Comparison of ENCODE assay signal across 1 cellular context in the genomic region with DNA sequence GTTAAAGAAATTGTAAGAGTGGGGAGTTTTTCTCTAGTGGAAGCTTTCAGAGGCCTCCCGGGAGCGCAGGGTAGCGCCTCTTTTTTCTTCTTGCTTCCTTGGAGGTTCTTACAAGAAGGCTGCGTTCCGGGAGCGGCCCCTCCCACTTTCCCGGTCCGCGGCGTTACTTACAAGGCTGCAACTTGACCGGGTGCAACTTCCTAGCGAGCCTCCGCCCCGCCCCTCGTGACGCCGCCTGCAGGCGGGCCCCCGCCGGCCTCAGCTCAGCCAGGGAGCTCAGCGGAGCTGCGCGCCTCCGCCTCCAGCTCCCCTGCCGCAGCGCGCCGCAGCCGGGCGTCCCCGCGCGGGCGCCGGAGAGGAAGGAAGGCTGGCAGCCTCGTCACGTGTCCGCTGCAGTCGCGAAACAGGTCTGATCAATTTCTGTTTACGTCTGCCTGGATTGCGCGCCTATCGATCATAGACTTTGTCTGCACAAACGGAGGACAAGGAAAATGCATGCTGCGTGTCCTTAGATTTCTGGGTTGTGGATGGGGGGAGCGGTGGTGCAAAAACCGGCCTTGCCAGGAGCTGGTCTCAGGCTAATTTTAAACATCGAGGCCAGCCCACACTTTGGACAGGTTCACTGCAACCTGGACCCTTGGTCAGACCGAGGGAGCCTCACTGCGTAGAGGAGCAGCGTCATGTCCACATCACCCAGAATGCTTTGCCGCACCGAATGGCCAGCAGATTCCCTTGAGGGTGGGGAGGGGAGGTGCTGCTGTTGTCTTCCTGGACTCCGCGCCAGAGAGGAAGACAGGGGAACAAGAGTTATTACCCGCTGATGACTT.
TF ChIP-seq lines count a peak whose summit lies in the region.

A gene with protein sequence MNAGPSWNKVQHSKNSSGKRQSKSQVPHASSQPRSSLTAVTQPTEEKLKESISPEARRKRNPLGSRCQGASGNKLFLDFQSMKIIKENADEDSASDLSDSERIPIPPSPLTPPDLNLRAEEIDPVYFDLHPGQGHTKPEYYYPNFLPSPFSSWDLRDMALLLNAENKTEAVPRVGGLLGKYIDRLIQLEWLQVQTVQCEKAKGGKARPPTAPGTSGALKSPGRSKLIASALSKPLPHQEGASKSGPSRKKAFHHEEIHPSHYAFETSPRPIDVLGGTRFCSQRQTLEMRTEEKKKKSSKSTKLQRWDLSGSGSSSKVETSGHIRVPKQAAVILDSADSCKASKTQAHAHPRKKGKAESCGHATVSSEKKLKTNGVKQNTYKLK (plus strand): TSS at position 261 of the 827 bp plus-strand sequence. CDS start 3,555 bp downstream, outside the sequence.
A gene with protein sequence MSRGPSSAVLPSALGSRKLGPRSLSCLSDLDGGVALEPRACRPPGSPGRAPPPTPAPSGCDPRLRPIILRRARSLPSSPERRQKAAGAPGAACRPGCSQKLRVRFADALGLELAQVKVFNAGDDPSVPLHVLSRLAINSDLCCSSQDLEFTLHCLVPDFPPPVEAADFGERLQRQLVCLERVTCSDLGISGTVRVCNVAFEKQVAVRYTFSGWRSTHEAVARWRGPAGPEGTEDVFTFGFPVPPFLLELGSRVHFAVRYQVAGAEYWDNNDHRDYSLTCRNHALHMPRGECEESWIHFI (minus strand): TSS at position 177 of the 827 bp plus-strand sequence. CDS start 374 bp downstream, outside the sequence.

TF ChIP-seq in HepG2, 621 proteins besides CTCF, POLR2A, EP300 and RAD21 (continues in another document):
- TF ChIP-seq HDAC2 (CRISPR knock-in tag; IDR thresholded peaks at IDR 0.05) (peak; percentile 86), FOXC1 (CRISPR knock-in tag; IDR thresholded peaks at IDR 0.05; ENCODE audit: borderline replicate concordance) (peak; percentile 93), RARG (CRISPR knock-in tag; IDR thresholded peaks at IDR 0.05; ENCODE audit: low read depth) (no peak; the same call in 1 of the 2 replicates), ZNF431 (CRISPR knock-in tag; IDR thresholded peaks at IDR 0.05; ENCODE audit: borderline replicate concordance, low read depth) (peak; percentile 96), CENPX (CRISPR knock-in tag; IDR thresholded peaks at IDR 0.05) (no peak), JUNB (CRISPR knock-in tag; IDR thresholded peaks at IDR 0.05; ENCODE audit: borderline replicate concordance) (no peak), ZNF12 (CRISPR knock-in tag; IDR thresholded peaks at IDR 0.05) (0 out of 2 replicates have a peak, but pooled peaks have one; percentile 16), SIX1 (CRISPR knock-in tag; IDR thresholded peaks at IDR 0.05; ENCODE audit: borderline replicate concordance) (no peak; the same call in 1 of the 2 replicates), ZC3H13 (CRISPR knock-in tag; IDR thresholded peaks at IDR 0.05) (peak; percentile 56; the same call in 1 of the 2 replicates), TAF1 (CRISPR knock-in tag; IDR thresholded peaks at IDR 0.05) (peak; percentile 90), ZNF337 (CRISPR knock-in tag; IDR thresholded peaks at IDR 0.05; ENCODE audit: borderline replicate concordance, low read depth) (peak; percentile 97; the same call in 1 of the 2 replicates), CBX1 (IDR thresholded peaks at IDR 0.05; ENCODE audit: low read depth) (peak; percentile 36), SIX4 (CRISPR knock-in tag; IDR thresholded peaks at IDR 0.05) (0 out of 2 replicates have a peak, but pooled peaks have one; percentile 45), ZNF160 (CRISPR knock-in tag; IDR thresholded peaks at IDR 0.05) (0 out of 2 replicates have a peak, but pooled peaks have one; percentile 17), ZNF788 (CRISPR knock-in tag; IDR thresholded peaks at IDR 0.05; ENCODE audit: borderline replicate concordance) (peak; percentile 46; the same call in 1 of the 2 replicates), ZNF614 (CRISPR knock-in tag; IDR thresholded peaks at IDR 0.05; ENCODE audit: borderline replicate concordance) (peak; percentile 19; the same call in 1 of the 2 replicates), CREM (IDR thresholded peaks at IDR 0.05) (peak; percentile 78), CREM (CRISPR knock-in tag; IDR thresholded peaks at IDR 0.05) (no peak; the same call in 1 of the 2 replicates), ZNF451 (CRISPR knock-in tag; IDR thresholded peaks at IDR 0.05) (peak; percentile 83; the same call in 1 of the 2 replicates), ZNF124 (CRISPR knock-in tag; IDR thresholded peaks at IDR 0.05) (peak; percentile 11; the same call in 1 of the 2 replicates), SMARCE1 (IDR thresholded peaks at IDR 0.05; ENCODE audit: borderline replicate concordance) (no peak), ATM (IDR thresholded peaks at IDR 0.05; ENCODE audit: borderline replicate concordance) (no peak), ZNF446 (CRISPR knock-in tag; IDR thresholded peaks at IDR 0.05) (peak; percentile 93), CBX2 (IDR thresholded peaks at IDR 0.05; ENCODE audit: low read depth, low read length) (no peak), CBX2 (CRISPR knock-in tag; IDR thresholded peaks at IDR 0.05; ENCODE audit: low read depth) (0 out of 2 replicates have a peak, but pooled peaks have one; percentile 35), KAT8 (CRISPR knock-in tag; IDR thresholded peaks at IDR 0.05) (peak; percentile 82)
- TF ChIP-seq, protein P1, sequence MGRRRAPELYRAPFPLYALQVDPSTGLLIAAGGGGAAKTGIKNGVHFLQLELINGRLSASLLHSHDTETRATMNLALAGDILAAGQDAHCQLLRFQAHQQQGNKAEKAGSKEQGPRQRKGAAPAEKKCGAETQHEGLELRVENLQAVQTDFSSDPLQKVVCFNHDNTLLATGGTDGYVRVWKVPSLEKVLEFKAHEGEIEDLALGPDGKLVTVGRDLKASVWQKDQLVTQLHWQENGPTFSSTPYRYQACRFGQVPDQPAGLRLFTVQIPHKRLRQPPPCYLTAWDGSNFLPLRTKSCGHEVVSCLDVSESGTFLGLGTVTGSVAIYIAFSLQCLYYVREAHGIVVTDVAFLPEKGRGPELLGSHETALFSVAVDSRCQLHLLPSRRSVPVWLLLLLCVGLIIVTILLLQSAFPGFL (CRISPR knock-in tag; IDR thresholded peaks at IDR 0.05), result no peak
- TF ChIP-seq, protein P2, sequence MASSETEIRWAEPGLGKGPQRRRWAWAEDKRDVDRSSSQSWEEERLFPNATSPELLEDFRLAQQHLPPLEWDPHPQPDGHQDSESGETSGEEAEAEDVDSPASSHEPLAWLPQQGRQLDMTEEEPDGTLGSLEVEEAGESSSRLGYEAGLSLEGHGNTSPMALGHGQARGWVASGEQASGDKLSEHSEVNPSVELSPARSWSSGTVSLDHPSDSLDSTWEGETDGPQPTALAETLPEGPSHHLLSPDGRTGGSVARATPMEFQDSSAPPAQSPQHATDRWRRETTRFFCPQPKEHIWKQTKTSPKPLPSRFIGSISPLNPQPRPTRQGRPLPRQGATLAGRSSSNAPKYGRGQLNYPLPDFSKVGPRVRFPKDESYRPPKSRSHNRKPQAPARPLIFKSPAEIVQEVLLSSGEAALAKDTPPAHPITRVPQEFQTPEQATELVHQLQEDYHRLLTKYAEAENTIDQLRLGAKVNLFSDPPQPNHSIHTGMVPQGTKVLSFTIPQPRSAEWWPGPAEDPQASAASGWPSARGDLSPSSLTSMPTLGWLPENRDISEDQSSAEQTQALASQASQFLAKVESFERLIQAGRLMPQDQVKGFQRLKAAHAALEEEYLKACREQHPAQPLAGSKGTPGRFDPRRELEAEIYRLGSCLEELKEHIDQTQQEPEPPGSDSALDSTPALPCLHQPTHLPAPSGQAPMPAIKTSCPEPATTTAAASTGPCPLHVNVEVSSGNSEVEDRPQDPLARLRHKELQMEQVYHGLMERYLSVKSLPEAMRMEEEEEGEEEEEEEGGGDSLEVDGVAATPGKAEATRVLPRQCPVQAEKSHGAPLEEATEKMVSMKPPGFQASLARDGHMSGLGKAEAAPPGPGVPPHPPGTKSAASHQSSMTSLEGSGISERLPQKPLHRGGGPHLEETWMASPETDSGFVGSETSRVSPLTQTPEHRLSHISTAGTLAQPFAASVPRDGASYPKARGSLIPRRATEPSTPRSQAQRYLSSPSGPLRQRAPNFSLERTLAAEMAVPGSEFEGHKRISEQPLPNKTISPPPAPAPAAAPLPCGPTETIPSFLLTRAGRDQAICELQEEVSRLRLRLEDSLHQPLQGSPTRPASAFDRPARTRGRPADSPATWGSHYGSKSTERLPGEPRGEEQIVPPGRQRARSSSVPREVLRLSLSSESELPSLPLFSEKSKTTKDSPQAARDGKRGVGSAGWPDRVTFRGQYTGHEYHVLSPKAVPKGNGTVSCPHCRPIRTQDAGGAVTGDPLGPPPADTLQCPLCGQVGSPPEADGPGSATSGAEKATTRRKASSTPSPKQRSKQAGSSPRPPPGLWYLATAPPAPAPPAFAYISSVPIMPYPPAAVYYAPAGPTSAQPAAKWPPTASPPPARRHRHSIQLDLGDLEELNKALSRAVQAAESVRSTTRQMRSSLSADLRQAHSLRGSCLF (CRISPR knock-in tag; IDR thresholded peaks at IDR 0.05; ENCODE audit: borderline replicate concordance), result no peak
- TF ChIP-seq, protein P3, sequence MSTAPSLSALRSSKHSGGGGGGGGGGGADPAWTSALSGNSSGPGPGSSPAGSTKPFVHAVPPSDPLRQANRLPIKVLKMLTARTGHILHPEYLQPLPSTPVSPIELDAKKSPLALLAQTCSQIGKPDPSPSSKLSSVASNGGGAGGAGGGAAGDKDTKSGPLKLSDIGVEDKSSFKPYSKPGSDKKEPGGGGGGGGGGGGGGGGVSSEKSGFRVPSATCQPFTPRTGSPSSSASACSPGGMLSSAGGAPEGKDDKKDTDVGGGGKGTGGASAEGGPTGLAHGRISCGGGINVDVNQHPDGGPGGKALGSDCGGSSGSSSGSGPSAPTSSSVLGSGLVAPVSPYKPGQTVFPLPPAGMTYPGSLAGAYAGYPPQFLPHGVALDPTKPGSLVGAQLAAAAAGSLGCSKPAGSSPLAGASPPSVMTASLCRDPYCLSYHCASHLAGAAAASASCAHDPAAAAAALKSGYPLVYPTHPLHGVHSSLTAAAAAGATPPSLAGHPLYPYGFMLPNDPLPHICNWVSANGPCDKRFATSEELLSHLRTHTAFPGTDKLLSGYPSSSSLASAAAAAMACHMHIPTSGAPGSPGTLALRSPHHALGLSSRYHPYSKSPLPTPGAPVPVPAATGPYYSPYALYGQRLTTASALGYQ (CRISPR knock-in tag; IDR thresholded peaks at IDR 0.05), result peak; percentile 27; the same call in 1 of the 2 replicates
- TF ChIP-seq, protein P4, sequence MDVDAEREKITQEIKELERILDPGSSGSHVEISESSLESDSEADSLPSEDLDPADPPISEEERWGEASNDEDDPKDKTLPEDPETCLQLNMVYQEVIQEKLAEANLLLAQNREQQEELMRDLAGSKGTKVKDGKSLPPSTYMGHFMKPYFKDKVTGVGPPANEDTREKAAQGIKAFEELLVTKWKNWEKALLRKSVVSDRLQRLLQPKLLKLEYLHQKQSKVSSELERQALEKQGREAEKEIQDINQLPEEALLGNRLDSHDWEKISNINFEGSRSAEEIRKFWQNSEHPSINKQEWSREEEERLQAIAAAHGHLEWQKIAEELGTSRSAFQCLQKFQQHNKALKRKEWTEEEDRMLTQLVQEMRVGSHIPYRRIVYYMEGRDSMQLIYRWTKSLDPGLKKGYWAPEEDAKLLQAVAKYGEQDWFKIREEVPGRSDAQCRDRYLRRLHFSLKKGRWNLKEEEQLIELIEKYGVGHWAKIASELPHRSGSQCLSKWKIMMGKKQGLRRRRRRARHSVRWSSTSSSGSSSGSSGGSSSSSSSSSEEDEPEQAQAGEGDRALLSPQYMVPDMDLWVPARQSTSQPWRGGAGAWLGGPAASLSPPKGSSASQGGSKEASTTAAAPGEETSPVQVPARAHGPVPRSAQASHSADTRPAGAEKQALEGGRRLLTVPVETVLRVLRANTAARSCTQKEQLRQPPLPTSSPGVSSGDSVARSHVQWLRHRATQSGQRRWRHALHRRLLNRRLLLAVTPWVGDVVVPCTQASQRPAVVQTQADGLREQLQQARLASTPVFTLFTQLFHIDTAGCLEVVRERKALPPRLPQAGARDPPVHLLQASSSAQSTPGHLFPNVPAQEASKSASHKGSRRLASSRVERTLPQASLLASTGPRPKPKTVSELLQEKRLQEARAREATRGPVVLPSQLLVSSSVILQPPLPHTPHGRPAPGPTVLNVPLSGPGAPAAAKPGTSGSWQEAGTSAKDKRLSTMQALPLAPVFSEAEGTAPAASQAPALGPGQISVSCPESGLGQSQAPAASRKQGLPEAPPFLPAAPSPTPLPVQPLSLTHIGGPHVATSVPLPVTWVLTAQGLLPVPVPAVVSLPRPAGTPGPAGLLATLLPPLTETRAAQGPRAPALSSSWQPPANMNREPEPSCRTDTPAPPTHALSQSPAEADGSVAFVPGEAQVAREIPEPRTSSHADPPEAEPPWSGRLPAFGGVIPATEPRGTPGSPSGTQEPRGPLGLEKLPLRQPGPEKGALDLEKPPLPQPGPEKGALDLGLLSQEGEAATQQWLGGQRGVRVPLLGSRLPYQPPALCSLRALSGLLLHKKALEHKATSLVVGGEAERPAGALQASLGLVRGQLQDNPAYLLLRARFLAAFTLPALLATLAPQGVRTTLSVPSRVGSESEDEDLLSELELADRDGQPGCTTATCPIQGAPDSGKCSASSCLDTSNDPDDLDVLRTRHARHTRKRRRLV (CRISPR knock-in tag; IDR thresholded peaks at IDR 0.05), result no peak
- TF ChIP-seq, protein P5, sequence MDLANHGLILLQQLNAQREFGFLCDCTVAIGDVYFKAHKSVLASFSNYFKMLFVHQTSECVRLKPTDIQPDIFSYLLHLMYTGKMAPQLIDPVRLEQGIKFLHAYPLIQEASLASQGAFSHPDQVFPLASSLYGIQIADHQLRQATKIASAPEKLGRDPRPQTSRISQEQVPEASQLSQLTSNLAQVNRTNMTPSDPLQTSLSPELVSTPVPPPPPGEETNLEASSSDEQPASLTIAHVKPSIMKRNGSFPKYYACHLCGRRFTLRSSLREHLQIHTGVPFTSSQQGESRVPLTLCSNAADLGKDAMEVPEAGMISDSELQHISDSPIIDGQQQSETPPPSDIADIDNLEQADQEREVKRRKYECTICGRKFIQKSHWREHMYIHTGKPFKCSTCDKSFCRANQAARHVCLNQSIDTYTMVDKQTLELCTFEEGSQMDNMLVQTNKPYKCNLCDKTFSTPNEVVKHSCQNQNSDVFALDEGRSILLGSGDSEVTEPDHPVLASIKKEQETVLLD (CRISPR knock-in tag; IDR thresholded peaks at IDR 0.05; ENCODE audit: low read depth), result peak; percentile 70
- TF ChIP-seq, protein P6, sequence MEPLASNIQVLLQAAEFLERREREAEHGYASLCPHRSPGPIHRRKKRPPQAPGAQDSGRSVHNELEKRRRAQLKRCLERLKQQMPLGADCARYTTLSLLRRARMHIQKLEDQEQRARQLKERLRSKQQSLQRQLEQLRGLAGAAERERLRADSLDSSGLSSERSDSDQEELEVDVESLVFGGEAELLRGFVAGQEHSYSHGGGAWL (CRISPR knock-in tag; IDR thresholded peaks at IDR 0.05), result peak; percentile 74
- TF ChIP-seq, protein P7, sequence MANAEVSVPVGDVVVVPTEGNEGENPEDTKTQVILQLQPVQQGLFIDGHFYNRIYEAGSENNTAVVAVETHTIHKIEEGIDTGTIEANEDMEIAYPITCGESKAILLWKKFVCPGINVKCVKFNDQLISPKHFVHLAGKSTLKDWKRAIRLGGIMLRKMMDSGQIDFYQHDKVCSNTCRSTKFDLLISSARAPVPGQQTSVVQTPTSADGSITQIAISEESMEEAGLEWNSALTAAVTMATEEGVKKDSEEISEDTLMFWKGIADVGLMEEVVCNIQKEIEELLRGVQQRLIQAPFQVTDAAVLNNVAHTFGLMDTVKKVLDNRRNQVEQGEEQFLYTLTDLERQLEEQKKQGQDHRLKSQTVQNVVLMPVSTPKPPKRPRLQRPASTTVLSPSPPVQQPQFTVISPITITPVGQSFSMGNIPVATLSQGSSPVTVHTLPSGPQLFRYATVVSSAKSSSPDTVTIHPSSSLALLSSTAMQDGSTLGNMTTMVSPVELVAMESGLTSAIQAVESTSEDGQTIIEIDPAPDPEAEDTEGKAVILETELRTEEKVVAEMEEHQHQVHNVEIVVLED (CRISPR knock-in tag; IDR thresholded peaks at IDR 0.05; ENCODE audit: borderline replicate concordance), result peak; percentile 84
